8 cellular contexts compared by ENCODE assay signal in genomic region chr13:99086149-99086868, GRCh38.
DNase-seq lines count a peak whose midpoint lies in the region; ATAC-seq, FAIRE-seq and TF ChIP-seq lines count a peak whose summit lies in the region.

No MANE protein-coding gene starts in this region.

- FAIRE-seq in bronchial epithelial cell (lab: Jason Lieb, UNC) (no peak), kidney (lab: Jason Lieb, UNC) (no peak)

- H3K4me1 ChIP-seq in kidney (ENCODE audit: control insufficient read depth in 1 of 2, insufficient read depth in 1 of 2, low read depth in 1 of 2, low read length in 2 of 2) = peaks cover 0 to 13% of the 10 kb centered on the region in 2 donors

- 0 out of 2 replicates have a peak, but pooled peaks have one; percentile 17 for TF ChIP-seq CTCF in VCaP (conservative IDR thresholded peaks at IDR 0.05)
- peak; percentile 11 for TF ChIP-seq CTCF in bronchial epithelial cell (IDR thresholded peaks at IDR 0.05; ENCODE audit: insufficient read depth, low read length, severe bottlenecking)
- TF ChIP-seq CTCF in kidney (IDR thresholded peaks at IDR 0.05; ENCODE audit: borderline replicate concordance, extremely low read depth, insufficient read depth) = no peak

- TF ChIP-seq RAD21 in Ishikawa (IDR thresholded peaks at IDR 0.05; ENCODE audit: low read depth) = no peak

- H3K9me3 ChIP-seq in kidney (ENCODE audit: control insufficient read depth in 1 of 2, low read length in 2 of 2) = no peaks in the 10 kb centered on the region

- peak overlapping the region; percentile 92 for H3K27ac ChIP-seq in VCaP
- H3K27ac ChIP-seq in kidney (ENCODE audit: low read depth in 2 of 2, low read length in 2 of 2) = peak overlapping the region; percentile 89 to 94

- peak; percentile 68 for DNase-seq in ELR (ENCODE audit: low read depth)
- DNase-seq in bronchial epithelial cell (ENCODE audit: low read depth) = peak; percentile 46
- peak; percentile 87 for DNase-seq in kidney
- peak; percentile 55 to 63 for DNase-seq in stimulated activated CD4-positive, alpha-beta T cell treated with anti-CD3 and anti-CD28 coated beads, Interleukin-15, amount 100 ng/mL, for 1 hour (ENCODE audit: low read depth in 1 of 2, low spot score in 1 of 2)

- H3K36me3 ChIP-seq in bronchial epithelial cell (ENCODE audit: control insufficient read depth, insufficient read depth, low read length) (no peaks in the 10 kb centered on the region), kidney (ENCODE audit: control insufficient read depth in 1 of 2, insufficient read depth in 2 of 2, low read length in 2 of 2) (no peaks in the 10 kb centered on the region)

- no peaks in the 10 kb centered on the region for H3K27me3 ChIP-seq in bronchial epithelial cell (ENCODE audit: control insufficient read depth, insufficient read depth, low read length)

- H3K4me3 ChIP-seq in bronchial epithelial cell (ENCODE audit: low read depth, low read length) (peak overlapping the region; percentile 72), kidney (ENCODE audit: low read length in 2 of 2) (peak overlapping the region; percentile 88 to 95)

- H3K9ac ChIP-seq in kidney (ENCODE audit: low read length in 2 of 2) = peak overlapping the region in 1 of 2 donors; percentile 80

- ATAC-seq in GM21576 (IDR thresholded peaks at IDR 0.05; ENCODE audit: unreplicated experiment) (peak; percentile 39), GM18870 (IDR thresholded peaks at IDR 0.05; ENCODE audit: unreplicated experiment) (no peak)

- TF ChIP-seq EP300 in Ishikawa (IDR thresholded peaks at IDR 0.05; ENCODE audit: borderline replicate concordance) = no peak

- intact Hi-C loops in kidney (cut with DNase I) = no loop called here

TF ChIP-seq in Ishikawa, 13 proteins besides CTCF, POLR2A, EP300 and RAD21:
- TF ChIP-seq TAF1 (IDR thresholded peaks at IDR 0.05; ENCODE audit: low read depth) = peak; percentile 26; the same call in 1 of the 2 replicates
- no peak for TF ChIP-seq USF1 (IDR thresholded peaks at IDR 0.05)
- no peak for TF ChIP-seq TEAD4 (IDR thresholded peaks at IDR 0.05)
- TF ChIP-seq FOXM1 (IDR thresholded peaks at IDR 0.05; ENCODE audit: borderline replicate concordance, low read depth) = no peak
- peak; percentile 42; the same call in 1 of the 2 replicates for TF ChIP-seq EGR1 (IDR thresholded peaks at IDR 0.05)
- TF ChIP-seq YY1 (IDR thresholded peaks at IDR 0.05; ENCODE audit: low read depth) = no peak
- no peak for TF ChIP-seq TCF12 (IDR thresholded peaks at IDR 0.05; ENCODE audit: low read depth)
- peak; percentile 54; the same call in 1 of the 2 replicates for TF ChIP-seq ZBTB7A (IDR thresholded peaks at IDR 0.05; ENCODE audit: low read depth)
- no peak for TF ChIP-seq CREB1 (IDR thresholded peaks at IDR 0.05; ENCODE audit: low read depth)
- TF ChIP-seq CEBPB (IDR thresholded peaks at IDR 0.05) = no peak
- TF ChIP-seq REST (IDR thresholded peaks at IDR 0.05; ENCODE audit: low read depth) = no peak
